ENCODE assay signal across 26 cellular contexts in the genomic region with DNA sequence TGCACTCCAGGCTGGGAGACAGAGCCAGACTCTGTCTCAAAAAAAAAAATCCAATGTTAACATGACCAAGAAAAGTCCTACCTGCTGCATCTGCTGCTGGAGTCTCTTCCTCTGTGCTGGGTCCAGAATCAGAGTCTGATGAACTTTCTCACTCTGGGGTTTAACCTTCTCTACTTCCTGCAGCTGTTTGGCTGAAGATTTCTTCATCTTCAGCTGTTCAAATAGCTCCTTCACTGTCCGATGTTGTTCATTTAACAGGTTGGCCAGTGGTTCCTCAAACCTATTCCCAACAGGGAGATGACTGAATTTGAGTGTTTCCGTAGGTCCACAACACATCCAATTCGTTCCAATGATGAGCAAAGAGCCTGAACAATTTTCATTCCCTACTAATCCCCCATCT.
"Had no signal": no experiment of that assay in that cellular context is flagged by ENCODE, and none has a peak within 500 bp of the region (broad histone marks: within the 10 kb centered on the region; RNA-seq: fewer than 3 reads in every experiment).

No MANE protein-coding gene starts in this region.

- H3K4me3 Mint-ChIP-seq: activated naive CD8-positive, alpha-beta T cell treated with anti-CD3 and anti-CD28 coated beads, Interleukin-2, amount 10 ng/mL, durations not matched to agents 7 days and 5 days; central memory CD8-positive, alpha-beta T cell; nephron; T-helper 17 cell had no signal

- H3K9me3 Mint-ChIP-seq: activated naive CD8-positive, alpha-beta T cell treated with anti-CD3 and anti-CD28 coated beads, Interleukin-2, amount 10 ng/mL, durations not matched to agents 7 days and 5 days; activated T-helper 2 cell treated with anti-CD3 and anti-CD28 coated beads, Interferon-gamma antibody, Interleukin-2, Interleukin-4, amounts not matched to agents 10 μg/mL and 5 μg/mL and 100 μg/mL, durations not matched to agents 14 hours and 24 hours and 36 hours; central memory CD8-positive, alpha-beta T cell; nephron had no signal

- FAIRE-seq: colon, endothelial cell of umbilical vein, kidney, pancreas, TTC549, urothelium cell line had no signal

- H3K27ac ChIP-seq: breast epithelium, pancreas, skin epidermis, transverse colon, WERI-Rb-1 had no signal

- H3K4me1 ChIP-seq: breast epithelium, pancreas, transverse colon had no signal

- H3K27ac Mint-ChIP-seq: activated T-helper 2 cell treated with anti-CD3 and anti-CD28 coated beads, Interferon-gamma antibody, Interleukin-2, Interleukin-4, amounts not matched to agents 10 μg/mL and 5 μg/mL and 100 μg/mL, durations not matched to agents 14 hours and 24 hours and 36 hours; nephron; T-helper 17 cell had no signal

- H3K4me3 ChIP-seq: breast epithelium, lung, pancreas, skin epidermis, transverse colon had no signal

- H3K27me3 Mint-ChIP-seq: activated naive CD8-positive, alpha-beta T cell treated with anti-CD3 and anti-CD28 coated beads, Interleukin-2, amount 10 ng/mL, durations not matched to agents 7 days and 5 days; central memory CD8-positive, alpha-beta T cell; T-helper 17 cell had no signal

- ATAC-seq: esophagus mucosa, left lobe of liver, pancreas, right cardiac atrium, T-helper 17 cell had no signal

- H3K36me3 ChIP-seq: breast epithelium had no signal

- H3K27me3 ChIP-seq: breast epithelium, pancreas, transverse colon had no signal

- DNase-seq: activated CD4-positive, CD25-positive, alpha-beta regulatory T cell treated with anti-CD3 and anti-CD28 coated beads, Interleukin-2, amount 50 U/mL, for 72 hours; activated naive CD4-positive, alpha-beta T cell; activated naive CD8-positive, alpha-beta T cell treated with anti-CD3 and anti-CD28 coated beads, Interleukin-2, amount 10 ng/mL, durations not matched to agents 7 days and 5 days; amniotic stem cell; effector memory CD4-positive, alpha-beta T cell; foreskin melanocyte; kidney; midbrain; pancreas; right cardiac atrium; stimulated activated CD4-positive, alpha-beta T cell treated with anti-CD3 and anti-CD28 coated beads, Interleukin-1b, Interleukin-23, amount 100 ng/mL, for 48 hours; T-helper 17 cell; transverse colon; WERI-Rb-1 had no signal

- H3K9me3 ChIP-seq: breast epithelium, pancreas, transverse colon had no signal

- H3K4me1 Mint-ChIP-seq: central memory CD8-positive, alpha-beta T cell had no signal
